Comparison of ENCODE assay signal across 16 cellular contexts in the genomic region with DNA sequence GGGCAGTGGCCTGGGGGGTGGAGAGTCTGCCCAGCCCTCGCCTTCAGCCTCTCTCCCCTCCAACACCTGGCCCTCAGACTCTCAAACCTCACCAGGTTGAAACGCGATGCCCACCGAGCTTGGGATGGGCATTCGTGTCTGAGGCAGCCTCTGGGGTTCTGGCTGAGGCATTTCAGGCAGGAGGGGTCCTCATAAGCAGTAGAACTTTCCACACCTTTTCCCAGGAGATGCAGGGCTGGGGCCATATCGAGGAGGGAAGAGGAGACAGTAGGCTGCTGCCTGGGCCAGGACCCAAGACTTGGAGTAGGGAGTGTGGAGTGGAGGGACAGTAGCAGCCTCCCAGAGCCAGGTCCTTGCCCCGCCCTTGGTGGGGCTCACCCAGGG. TPM values are rescaled to one million over a fixed set of nuclear protein-coding genes. Genes with fewer than 3 reads are reported as not detected.
DNase-seq lines count a peak whose midpoint lies in the region; ATAC-seq and TF ChIP-seq lines count a peak whose summit lies in the region.
"Had no signal": no experiment of that assay in that cellular context is flagged by ENCODE, and none has a peak within 500 bp of the region (broad histone marks: within the 10 kb centered on the region; RNA-seq: fewer than 3 reads in every experiment).

No MANE protein-coding gene starts in this region.

- H4K20me1 ChIP-seq in PC-3 (ENCODE audit: low read length) = no peaks in the 10 kb centered on the region

- no peak for ATAC-seq in lower lobe of right lung
- ATAC-seq in stimulated activated naive CD8-positive, alpha-beta T cell treated with anti-CD3 and anti-CD28 coated beads, Interleukin-15, amount 100 ng/mL, for 72 hours = no peak
- ATAC-seq in PC-3 = no peak

- POLR2A ChIA-PET in PC-3 (lab: Charles Lee; ENCODE audit: unreplicated experiment) = interaction anchor here (0.6 kb wide), 1 partner anchor 430 kb away, joined by 3 read pairs; no protein-coding TSS in a partner anchor

- 69 to 88% (median 86%) methylated on average over 4 to 7 of the region's 7 CpGs for WGBS in adrenal gland, 4 donors
- WGBS in sigmoid colon, 2 donors = 90% methylated on average over 7 of the region's 7 CpGs

- H3K4me1 Mint-ChIP-seq in stimulated activated naive CD8-positive, alpha-beta T cell treated with anti-CD3 and anti-CD28 coated beads, Interleukin-15, amount 100 ng/mL, for 72 hours = peaks cover 12% of the 10 kb centered on the region

- H2AFZ ChIP-seq in PC-3 (ENCODE audit: low read length) = no peak overlapping the region

- H3K9ac ChIP-seq in PC-3 (ENCODE audit: low read length) = no peak overlapping the region
- H3K9ac ChIP-seq: BLaER1 treated with 17β-estradiol and CSF1 and Interleukin-3, amounts not matched to agents 10 nM and 100 nM had no signal

- no peak for TF ChIP-seq POLR2A in adrenal gland (IDR thresholded peaks at IDR 0.05)
- no peak for TF ChIP-seq POLR2A in sigmoid colon (IDR thresholded peaks at IDR 0.05)

- H3K4me2 ChIP-seq in PC-3 (ENCODE audit: low read length) = no peak overlapping the region

- BruUV-seq in PC-3 (replicated peaks; lab: Mats Ljungman, UMichigan) = no TSS peak

- no peaks in the 10 kb centered on the region for H3K79me2 ChIP-seq in PC-3 (ENCODE audit: low read length)

- TF ChIP-seq CTCF in adrenal gland (IDR thresholded peaks at IDR 0.05) = no peak
- no peak for TF ChIP-seq CTCF in lower lobe of right lung (IDR thresholded peaks at IDR 0.05)
- no peak for TF ChIP-seq CTCF in sigmoid colon (IDR thresholded peaks at IDR 0.05)
- no peak for TF ChIP-seq CTCF in PC-3 (conservative IDR thresholded peaks at IDR 0.05; ENCODE audit: low read depth, low read length)

- H3K9me3 Mint-ChIP-seq in stimulated activated naive CD8-positive, alpha-beta T cell treated with anti-CD3 and anti-CD28 coated beads, Interleukin-15, amount 100 ng/mL, for 72 hours = no peaks in the 10 kb centered on the region
- H3K9me3 Mint-ChIP-seq: CD4-positive, CD25-positive, alpha-beta regulatory T cell; HFFc6 had no signal

- no peaks in the 10 kb centered on the region for H3F3A ChIP-seq in PC-3 (ENCODE audit: low read length, unreplicated experiment)

- H3K27ac ChIP-seq in adrenal gland = no peak overlapping the region
- H3K27ac ChIP-seq in lower lobe of right lung = no peak overlapping the region
- no peak overlapping the region for H3K27ac ChIP-seq in sigmoid colon
- H3K27ac ChIP-seq in PC-3 (ENCODE audit: low read length) = no peak overlapping the region
- H3K27ac ChIP-seq: BLaER1 treated with 17β-estradiol and CSF1 and Interleukin-3, amounts not matched to agents 10 nM and 100 nM; HL-60 had no signal

- TF ChIP-seq EP300 in sigmoid colon (IDR thresholded peaks at IDR 0.05) = no peak

- CTCF ChIA-PET in PC-3 (lab: Charles Lee) = no interaction called here

- H3K36me3 ChIP-seq in adrenal gland (replicated peaks in 1 of 2) (no peaks in the 10 kb centered on the region), lower lobe of right lung (no peaks in the 10 kb centered on the region), sigmoid colon (no peaks in the 10 kb centered on the region), PC-3 (ENCODE audit: low read depth, low read length) (no peaks in the 10 kb centered on the region)

- H3K9me2 ChIP-seq in PC-3 (replicated peaks; ENCODE audit: low read length) = no peaks in the 10 kb centered on the region

- no peak overlapping the region for H3K27ac Mint-ChIP-seq in stimulated activated naive CD8-positive, alpha-beta T cell treated with anti-CD3 and anti-CD28 coated beads, Interleukin-15, amount 100 ng/mL, for 72 hours
- H3K27ac Mint-ChIP-seq: CD4-positive, CD25-positive, alpha-beta regulatory T cell; HFFc6 had no signal

- H3K9me3 ChIP-seq in adrenal gland (replicated peaks in 1 of 3) = no peaks in the 10 kb centered on the region
- H3K9me3 ChIP-seq in lower lobe of right lung = no peaks in the 10 kb centered on the region
- H3K9me3 ChIP-seq in sigmoid colon = no peaks in the 10 kb centered on the region
- no peaks in the 10 kb centered on the region for H3K9me3 ChIP-seq in PC-3 (ENCODE audit: low read length)
- H3K9me3 ChIP-seq: BLaER1 treated with 17β-estradiol and CSF1 and Interleukin-3, amounts not matched to agents 10 nM and 100 nM had no signal

- H3K27me3 Mint-ChIP-seq in stimulated activated naive CD8-positive, alpha-beta T cell treated with anti-CD3 and anti-CD28 coated beads, Interleukin-15, amount 100 ng/mL, for 72 hours = no peaks in the 10 kb centered on the region
- H3K27me3 Mint-ChIP-seq: CD4-positive, CD25-positive, alpha-beta regulatory T cell had no signal

- no peaks in the 10 kb centered on the region for H3K4me1 ChIP-seq in adrenal gland (replicated peaks in 1 of 2)
- H3K4me1 ChIP-seq in lower lobe of right lung = no peaks in the 10 kb centered on the region
- no peaks in the 10 kb centered on the region for H3K4me1 ChIP-seq in sigmoid colon
- H3K4me1 ChIP-seq in PC-3 (ENCODE audit: insufficient read depth, low read length) = peaks cover 6% of the 10 kb centered on the region; the same call in 1 of the 2 replicates

- H3K4me3 Mint-ChIP-seq in stimulated activated naive CD8-positive, alpha-beta T cell treated with anti-CD3 and anti-CD28 coated beads, Interleukin-15, amount 100 ng/mL, for 72 hours = no peak overlapping the region
- H3K4me3 Mint-ChIP-seq: CD4-positive, CD25-positive, alpha-beta regulatory T cell; HFFc6 had no signal

- peak; percentile 1 for DNase-seq in activated CD4-positive, alpha-beta T cell treated with anti-CD3 and anti-CD28 coated beads for 48 hours
- no peak for DNase-seq in activated CD4-positive, alpha-beta T cell treated with anti-CD3 and anti-CD28 coated beads, Interleukin-2, amount 50 U/mL, for 1 hour
- peak in 4 of 7 donors; percentile 3 to 20 (median 8) for DNase-seq in adrenal gland
- peak; percentile 35 for DNase-seq in lower lobe of right lung
- DNase-seq in sigmoid colon = peak; percentile 48
- no peak for DNase-seq in NCI-H2081 treated with DMSO at 0.1 percent for 48 hours (lab: John Stamatoyannopoulos, UW)
- DNase-seq in stimulated activated naive CD8-positive, alpha-beta T cell treated with anti-CD3 and anti-CD28 coated beads, Interleukin-15, amount 100 ng/mL, for 72 hours = no peak
- no peak for DNase-seq in PC-3
- DNase-seq: 8988T; CD4-positive, CD25-positive, alpha-beta regulatory T cell; DMS53; GF-D8; HCEC 1CT; HFFc6 had no signal

- intact Hi-C loops in adrenal gland (cut with DNase I) (loop anchor here in 1 of 2 donors (10.0 kb wide), 2 partner anchors 108 to 362 kb away; no protein-coding TSS in a partner anchor), lower lobe of right lung (cut with DNase I) (no loop called here), sigmoid colon (cut with DNase I) (loop anchor here (10.0 kb wide), 1 partner anchor 362 kb away; no protein-coding TSS in a partner anchor), PC-3 (cut with micrococcal nuclease) (no loop called here)

- H3K4me3 ChIP-seq in adrenal gland = no peak overlapping the region
- no peak overlapping the region for H3K4me3 ChIP-seq in lower lobe of right lung
- H3K4me3 ChIP-seq in sigmoid colon = no peak overlapping the region
- no peak overlapping the region for H3K4me3 ChIP-seq in PC-3 (ENCODE audit: low read length)
- H3K4me3 ChIP-seq: BLaER1 treated with 17β-estradiol and CSF1 and Interleukin-3, amounts not matched to agents 10 nM and 100 nM had no signal

- H3K27me3 ChIP-seq in adrenal gland (no peaks in the 10 kb centered on the region), lower lobe of right lung (ENCODE audit: low read depth) (no peaks in the 10 kb centered on the region), sigmoid colon (no peaks in the 10 kb centered on the region), PC-3 (ENCODE audit: low read length) (no peaks in the 10 kb centered on the region)

RNA-seq across cellular contexts. Expression of gene ACAA1, which starts 24.6 kb away (rescaled TPM):
- total RNA-seq in adrenal gland (100 to 1,000 TPM in 6 of 8 donors, 10 to 100 TPM in 2; 83.6 to 150 (median 106) TPM), lower lobe of right lung (88.3 TPM), sigmoid colon (10 to 100 TPM; 42.6 to 53.2 (median 47.6) TPM), PC-3 (2014; rRNA removed) (76.4 and 94.5 TPM in 2 replicates)
- polyA plus RNA-seq in adrenal gland (100 to 1,000 TPM in 2 of 3 donors, 10 to 100 TPM in 1; 75.8 to 200 (median 165) TPM), sigmoid colon (100 to 1,000 TPM; 102 to 258 (median 131) TPM)

RNA-seq across cellular contexts. Expression of gene MYD88, which starts 26.1 kb away (rescaled TPM):
- total RNA-seq in adrenal gland (10 to 100 TPM; 26.6 to 46.6 (median 42.4) TPM), lower lobe of right lung (99.7 TPM), sigmoid colon (10 to 100 TPM; 27.8 to 39.7 (median 33.4) TPM), PC-3 (2014; rRNA removed) (17.7 and 19.1 TPM in 2 replicates)
- polyA plus RNA-seq in adrenal gland (10 to 100 TPM; 22.6 to 29.9 (median 22.6) TPM), sigmoid colon (10 to 100 TPM; 48.6 to 74.0 (median 58.4) TPM)

RNA-seq across cellular contexts. Expression of gene OXSR1, which starts 53.0 kb away (rescaled TPM):
- total RNA-seq in adrenal gland = 10 to 100 TPM; 23.9 to 47.5 (median 33.9) TPM
- 10 to 100 TPM; 14.8 to 38.9 (median 19.1) TPM for polyA plus RNA-seq in adrenal gland
- total RNA-seq in lower lobe of right lung = 29.2 TPM
- 10 to 100 TPM; 21.8 to 28.8 (median 26.2) TPM for total RNA-seq in sigmoid colon
- polyA plus RNA-seq in sigmoid colon = 10 to 100 TPM; 13.8 to 22.9 (median 22.8) TPM
- total RNA-seq in PC-3 (2014; rRNA removed) = 42.2 and 47.7 TPM in 2 replicates

Comparison
In these comparisons a context has a peak if more than half of its experiments do, and no peak if none do; other contexts are left out.
1. DNase-seq: peak in activated CD4-positive, alpha-beta T cell treated with anti-CD3 and anti-CD28 coated beads for 48 hours (single experiment), adrenal gland (4 of 7), lower lobe of right lung (single experiment) and sigmoid colon (single experiment); none in activated CD4-positive, alpha-beta T cell treated with anti-CD3 and anti-CD28 coated beads, Interleukin-2, amount 50 U/mL, for 1 hour (single experiment), NCI-H2081 treated with DMSO at 0.1 percent for 48 hours (single experiment), stimulated activated naive CD8-positive, alpha-beta T cell treated with anti-CD3 and anti-CD28 coated beads, Interleukin-15, amount 100 ng/mL, for 72 hours (0 of 2) and PC-3 (single experiment).